Comparison of ENCODE assay signal across 1 cellular context in genomic region chr12:55724226-55724939, GRCh38.
A peak's percentile ranks its signal among the peaks of the same experiment; 100 is the strongest.
TF ChIP-seq lines count a peak whose summit lies in the region.

No MANE protein-coding gene starts in this region.

TF ChIP-seq in K562, 482 proteins besides CTCF, POLR2A, EP300 and RAD21 (continued from another document and continues in another):
- 0 out of 2 replicates have a peak, but pooled peaks have one; percentile 46 for TF ChIP-seq PATZ1 (CRISPR knock-in tag; IDR thresholded peaks at IDR 0.05; ENCODE audit: borderline replicate concordance)
- no peak for TF ChIP-seq IRF2 (CRISPR knock-in tag; IDR thresholded peaks at IDR 0.05)
- no peak for TF ChIP-seq MEF2D (tag; conservative IDR thresholded peaks at IDR 0.05; ENCODE audit: low read depth)
- no peak for TF ChIP-seq GATAD2A (IDR thresholded peaks at IDR 0.05)
- TF ChIP-seq CREM (IDR thresholded peaks at IDR 0.05; ENCODE audit: low read depth), result peak; percentile 45; the same call in 1 of the 2 replicates
- TF ChIP-seq, protein P1, sequence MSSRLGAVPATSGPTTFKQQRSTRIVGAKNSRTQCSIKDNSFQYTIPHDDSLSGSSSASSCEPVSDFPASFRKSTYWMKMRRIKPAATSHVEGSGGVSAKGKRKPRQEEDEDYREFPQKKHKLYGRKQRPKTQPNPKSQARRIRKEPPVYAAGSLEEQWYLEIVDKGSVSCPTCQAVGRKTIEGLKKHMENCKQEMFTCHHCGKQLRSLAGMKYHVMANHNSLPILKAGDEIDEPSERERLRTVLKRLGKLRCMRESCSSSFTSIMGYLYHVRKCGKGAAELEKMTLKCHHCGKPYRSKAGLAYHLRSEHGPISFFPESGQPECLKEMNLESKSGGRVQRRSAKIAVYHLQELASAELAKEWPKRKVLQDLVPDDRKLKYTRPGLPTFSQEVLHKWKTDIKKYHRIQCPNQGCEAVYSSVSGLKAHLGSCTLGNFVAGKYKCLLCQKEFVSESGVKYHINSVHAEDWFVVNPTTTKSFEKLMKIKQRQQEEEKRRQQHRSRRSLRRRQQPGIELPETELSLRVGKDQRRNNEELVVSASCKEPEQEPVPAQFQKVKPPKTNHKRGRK (tag; IDR thresholded peaks at IDR 0.05), result no peak
- TF ChIP-seq ETS1 (conservative IDR thresholded peaks at IDR 0.05; ENCODE audit: control insufficient read depth, low read depth, low read length), result 0 out of 2 replicates have a peak, but pooled peaks have one; percentile 19
- TF ChIP-seq ARID2 (IDR thresholded peaks at IDR 0.05), result 0 out of 2 replicates have a peak, but pooled peaks have one; percentile 6
- no peak for TF ChIP-seq ILF3 (IDR thresholded peaks at IDR 0.05; ENCODE audit: borderline replicate concordance)
- no peak for TF ChIP-seq SNIP1 (IDR thresholded peaks at IDR 0.05; ENCODE audit: low read depth)
- TF ChIP-seq, protein P2, sequence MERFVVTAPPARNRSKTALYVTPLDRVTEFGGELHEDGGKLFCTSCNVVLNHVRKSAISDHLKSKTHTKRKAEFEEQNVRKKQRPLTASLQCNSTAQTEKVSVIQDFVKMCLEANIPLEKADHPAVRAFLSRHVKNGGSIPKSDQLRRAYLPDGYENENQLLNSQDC (CRISPR knock-in tag; IDR thresholded peaks at IDR 0.05), result no peak
- no peak for TF ChIP-seq SAP30 (IDR thresholded peaks at IDR 0.05; ENCODE audit: borderline replicate concordance, insufficient read depth, low read depth, low read length, poor library complexity, severe bottlenecking)
- TF ChIP-seq, protein P3, sequence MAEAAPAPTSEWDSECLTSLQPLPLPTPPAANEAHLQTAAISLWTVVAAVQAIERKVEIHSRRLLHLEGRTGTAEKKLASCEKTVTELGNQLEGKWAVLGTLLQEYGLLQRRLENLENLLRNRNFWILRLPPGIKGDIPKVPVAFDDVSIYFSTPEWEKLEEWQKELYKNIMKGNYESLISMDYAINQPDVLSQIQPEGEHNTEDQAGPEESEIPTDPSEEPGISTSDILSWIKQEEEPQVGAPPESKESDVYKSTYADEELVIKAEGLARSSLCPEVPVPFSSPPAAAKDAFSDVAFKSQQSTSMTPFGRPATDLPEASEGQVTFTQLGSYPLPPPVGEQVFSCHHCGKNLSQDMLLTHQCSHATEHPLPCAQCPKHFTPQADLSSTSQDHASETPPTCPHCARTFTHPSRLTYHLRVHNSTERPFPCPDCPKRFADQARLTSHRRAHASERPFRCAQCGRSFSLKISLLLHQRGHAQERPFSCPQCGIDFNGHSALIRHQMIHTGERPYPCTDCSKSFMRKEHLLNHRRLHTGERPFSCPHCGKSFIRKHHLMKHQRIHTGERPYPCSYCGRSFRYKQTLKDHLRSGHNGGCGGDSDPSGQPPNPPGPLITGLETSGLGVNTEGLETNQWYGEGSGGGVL (CRISPR knock-in tag; IDR thresholded peaks at IDR 0.05), result no peak
- no peak for TF ChIP-seq TSHZ1 (CRISPR knock-in tag; IDR thresholded peaks at IDR 0.05)
- TF ChIP-seq ZBTB12 (CRISPR knock-in tag; IDR thresholded peaks at IDR 0.05), result no peak
- TF ChIP-seq, protein P4, sequence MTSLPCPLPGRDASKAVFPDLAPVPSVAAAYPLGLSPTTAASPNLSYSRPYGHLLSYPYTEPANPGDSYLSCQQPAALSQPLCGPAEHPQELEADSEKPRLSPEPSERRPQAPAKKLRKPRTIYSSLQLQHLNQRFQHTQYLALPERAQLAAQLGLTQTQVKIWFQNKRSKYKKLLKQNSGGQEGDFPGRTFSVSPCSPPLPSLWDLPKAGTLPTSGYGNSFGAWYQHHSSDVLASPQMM (CRISPR knock-in tag; IDR thresholded peaks at IDR 0.05), result no peak
- no peak for TF ChIP-seq WHSC1 (IDR thresholded peaks at IDR 0.05; ENCODE audit: low read length)
- no peak for TF ChIP-seq ATF3 (IDR thresholded peaks at IDR 0.05)
- no peak for TF ChIP-seq ATF3 (CRISPR knock-in tag; conservative IDR thresholded peaks at IDR 0.05)
- no peak for TF ChIP-seq ZNF12 (CRISPR knock-in tag; IDR thresholded peaks at IDR 0.05)
- 0 out of 2 replicates have a peak, but pooled peaks have one; percentile 22 for TF ChIP-seq SP1 (CRISPR knock-in tag; IDR thresholded peaks at IDR 0.05)
- TF ChIP-seq HDAC3 (IDR thresholded peaks at IDR 0.05; ENCODE audit: borderline replicate concordance, partially characterized antibody), result no peak
- TF ChIP-seq, protein P5, sequence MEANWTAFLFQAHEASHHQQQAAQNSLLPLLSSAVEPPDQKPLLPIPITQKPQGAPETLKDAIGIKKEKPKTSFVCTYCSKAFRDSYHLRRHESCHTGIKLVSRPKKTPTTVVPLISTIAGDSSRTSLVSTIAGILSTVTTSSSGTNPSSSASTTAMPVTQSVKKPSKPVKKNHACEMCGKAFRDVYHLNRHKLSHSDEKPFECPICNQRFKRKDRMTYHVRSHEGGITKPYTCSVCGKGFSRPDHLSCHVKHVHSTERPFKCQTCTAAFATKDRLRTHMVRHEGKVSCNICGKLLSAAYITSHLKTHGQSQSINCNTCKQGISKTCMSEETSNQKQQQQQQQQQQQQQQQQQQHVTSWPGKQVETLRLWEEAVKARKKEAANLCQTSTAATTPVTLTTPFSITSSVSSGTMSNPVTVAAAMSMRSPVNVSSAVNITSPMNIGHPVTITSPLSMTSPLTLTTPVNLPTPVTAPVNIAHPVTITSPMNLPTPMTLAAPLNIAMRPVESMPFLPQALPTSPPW (CRISPR knock-in tag; IDR thresholded peaks at IDR 0.05), result peak; percentile 30; the same call in 1 of the 2 replicates
- TF ChIP-seq TEAD4 (IDR thresholded peaks at IDR 0.05; ENCODE audit: low read length), result no peak
- no peak for TF ChIP-seq TEAD4 (CRISPR knock-in tag; IDR thresholded peaks at IDR 0.05; ENCODE audit: borderline replicate concordance)
- no peak for TF ChIP-seq MCM7 (IDR thresholded peaks at IDR 0.05)
- TF ChIP-seq ZNF316 (IDR thresholded peaks at IDR 0.05), result no peak
- no peak for TF ChIP-seq ZNF124 (CRISPR knock-in tag; IDR thresholded peaks at IDR 0.05)
- TF ChIP-seq RBM17 (IDR thresholded peaks at IDR 0.05; ENCODE audit: borderline replicate concordance, low read depth, low read length), result no peak
- no peak for TF ChIP-seq ZNF121 (CRISPR knock-in tag; conservative IDR thresholded peaks at IDR 0.05)
- TF ChIP-seq, protein P6, sequence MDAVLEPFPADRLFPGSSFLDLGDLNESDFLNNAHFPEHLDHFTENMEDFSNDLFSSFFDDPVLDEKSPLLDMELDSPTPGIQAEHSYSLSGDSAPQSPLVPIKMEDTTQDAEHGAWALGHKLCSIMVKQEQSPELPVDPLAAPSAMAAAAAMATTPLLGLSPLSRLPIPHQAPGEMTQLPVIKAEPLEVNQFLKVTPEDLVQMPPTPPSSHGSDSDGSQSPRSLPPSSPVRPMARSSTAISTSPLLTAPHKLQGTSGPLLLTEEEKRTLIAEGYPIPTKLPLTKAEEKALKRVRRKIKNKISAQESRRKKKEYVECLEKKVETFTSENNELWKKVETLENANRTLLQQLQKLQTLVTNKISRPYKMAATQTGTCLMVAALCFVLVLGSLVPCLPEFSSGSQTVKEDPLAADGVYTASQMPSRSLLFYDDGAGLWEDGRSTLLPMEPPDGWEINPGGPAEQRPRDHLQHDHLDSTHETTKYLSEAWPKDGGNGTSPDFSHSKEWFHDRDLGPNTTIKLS (IDR thresholded peaks at IDR 0.05; ENCODE audit: borderline replicate concordance, low read depth), result no peak
- no peak for TF ChIP-seq ZNF143 (CRISPR knock-in tag; IDR thresholded peaks at IDR 0.05)
- no peak; a peak in 1 of 4 replicates for TF ChIP-seq NONO (IDR thresholded peaks at IDR 0.05; ENCODE audit: low read depth in 2 of 2, low read length in 1 of 2)
- no peak for TF ChIP-seq CAMTA2 (CRISPR knock-in tag; conservative IDR thresholded peaks at IDR 0.05)
- TF ChIP-seq IRF9 (tag; IDR thresholded peaks at IDR 0.05), result no peak
- TF ChIP-seq ZNF212 (CRISPR knock-in tag; IDR thresholded peaks at IDR 0.05), result no peak
- no peak for TF ChIP-seq ZNF165 (CRISPR knock-in tag; IDR thresholded peaks at IDR 0.05; ENCODE audit: borderline replicate concordance)
- 0 out of 2 replicates have a peak, but pooled peaks have one; percentile 35 for TF ChIP-seq KLF16 (IDR thresholded peaks at IDR 0.05)
- TF ChIP-seq, protein P7, sequence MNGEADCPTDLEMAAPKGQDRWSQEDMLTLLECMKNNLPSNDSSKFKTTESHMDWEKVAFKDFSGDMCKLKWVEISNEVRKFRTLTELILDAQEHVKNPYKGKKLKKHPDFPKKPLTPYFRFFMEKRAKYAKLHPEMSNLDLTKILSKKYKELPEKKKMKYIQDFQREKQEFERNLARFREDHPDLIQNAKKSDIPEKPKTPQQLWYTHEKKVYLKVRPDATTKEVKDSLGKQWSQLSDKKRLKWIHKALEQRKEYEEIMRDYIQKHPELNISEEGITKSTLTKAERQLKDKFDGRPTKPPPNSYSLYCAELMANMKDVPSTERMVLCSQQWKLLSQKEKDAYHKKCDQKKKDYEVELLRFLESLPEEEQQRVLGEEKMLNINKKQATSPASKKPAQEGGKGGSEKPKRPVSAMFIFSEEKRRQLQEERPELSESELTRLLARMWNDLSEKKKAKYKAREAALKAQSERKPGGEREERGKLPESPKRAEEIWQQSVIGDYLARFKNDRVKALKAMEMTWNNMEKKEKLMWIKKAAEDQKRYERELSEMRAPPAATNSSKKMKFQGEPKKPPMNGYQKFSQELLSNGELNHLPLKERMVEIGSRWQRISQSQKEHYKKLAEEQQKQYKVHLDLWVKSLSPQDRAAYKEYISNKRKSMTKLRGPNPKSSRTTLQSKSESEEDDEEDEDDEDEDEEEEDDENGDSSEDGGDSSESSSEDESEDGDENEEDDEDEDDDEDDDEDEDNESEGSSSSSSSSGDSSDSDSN (IDR thresholded peaks at IDR 0.05; ENCODE audit: borderline replicate concordance in 1 of 2, low read depth in 2 of 2, low read length in 2 of 2), result no peak
- no peak; the same call in 1 of the 2 replicates for TF ChIP-seq ELF2 (CRISPR knock-in tag; IDR thresholded peaks at IDR 0.05)
- no peak for TF ChIP-seq ZNF146 (CRISPR knock-in tag; IDR thresholded peaks at IDR 0.05; ENCODE audit: unreplicated experiment)
